ENCODE assay signal across 8 cellular contexts in genomic region chr4:54233697-54234496, GRCh38. TPM values are rescaled to one million over a fixed set of nuclear protein-coding genes. Genes with fewer than 3 reads are reported as not detected.
DNase-seq lines count a peak whose midpoint lies in the region; ATAC-seq lines count a peak whose summit lies in the region.

No MANE protein-coding gene starts in this region.

- no peaks in the 10 kb centered on the region for H3K9me3 ChIP-seq in mononuclear cell (ENCODE audit: low read depth, low read length)

- peak; percentile 82 for DNase-seq in AG20443 (ENCODE audit: low spot score)
- DNase-seq in NOMO-1 (lab: John Stamatoyannopoulos, UW; ENCODE audit: unreplicated experiment in 2 of 2) = peak; percentile 54 to 70
- peak; percentile 86 for DNase-seq in activated CD8-positive, alpha-beta memory T cell treated with anti-CD3 and anti-CD28 coated beads, Interleukin-2, amount 50 U/mL, for 48 hours
- peak; percentile 78 for DNase-seq in epidermal melanocyte (ENCODE audit: insufficient read length, low spot score)
- peak; percentile 42 to 50 for DNase-seq in stimulated activated CD8-positive, alpha-beta memory T cell treated with anti-CD3 and anti-CD28 coated beads, Interleukin-2, amount 100 ng/mL, for 48 hours (ENCODE audit: low read depth in 2 of 2)

- peaks cover 46% of the 10 kb centered on the region for H3K27me3 ChIP-seq in mononuclear cell (ENCODE audit: insufficient read depth, low read length)

- peaks cover 33% of the 10 kb centered on the region for H3K4me1 ChIP-seq in mononuclear cell (ENCODE audit: insufficient read depth, low read length)

- peak overlapping the region; percentile 4 for H3K4me3 ChIP-seq in mononuclear cell (ENCODE audit: low read length)

- ATAC-seq in GM19023 (IDR thresholded peaks at IDR 0.05; ENCODE audit: unreplicated experiment) (peak; percentile 44), HG03439 (IDR thresholded peaks at IDR 0.05; ENCODE audit: unreplicated experiment) (peak; percentile 73)

RNA-seq across cellular contexts. Expression of gene PDGFRA, which starts 4.8 kb away (rescaled TPM):
- 0.94 TPM for total RNA-seq in mononuclear cell

Comparison
In these comparisons a context has a peak if more than half of its experiments do, and no peak if none do; other contexts are left out.
1. Peak in every context shown above with its lines: DNase-seq, ATAC-seq and H3K4me3 ChIP-seq.